In the genomic region with DNA sequence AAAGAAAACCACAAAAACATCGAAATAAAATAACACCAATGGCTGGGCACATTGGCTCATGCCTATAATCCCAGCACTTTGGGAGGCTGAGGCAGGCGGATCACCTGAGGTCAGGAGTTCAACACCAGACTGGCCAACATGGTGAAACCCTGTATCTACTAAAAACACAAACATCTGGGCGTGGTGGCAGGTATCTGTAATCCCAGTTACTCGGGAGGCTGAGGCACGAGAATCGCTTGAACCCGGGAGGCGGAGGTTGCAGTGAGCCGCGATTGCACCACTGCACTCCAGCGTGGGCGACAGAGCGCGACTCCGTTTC, we compare ENCODE assay signal across 11 cellular contexts. TPM values are rescaled to one million over a fixed set of nuclear protein-coding genes. Genes with fewer than 3 reads are reported as not detected.
"Had no signal": no experiment of that assay in that cellular context is flagged by ENCODE, and none has a peak within 500 bp of the region (broad histone marks: within the 10 kb centered on the region; RNA-seq: fewer than 3 reads in every experiment).

No MANE protein-coding gene starts in this region.

RNA-seq across cellular contexts. Expression of gene RNF223, which starts 16.4 kb away (rescaled TPM):
- total RNA-seq: activated naive CD4-positive, alpha-beta T cell treated with anti-CD3 and anti-CD28 coated beads, Interleukin-2, amount 50 U/mL, for 72 hours; endothelial cell of umbilical vein; fibroblast of villous mesenchyme; glomerular endothelial cell; left lobe of liver; lung microvascular endothelial cell; mononuclear cell; natural killer cell treated with Interleukin-12 subunit alpha and Interleukin-12 subunit beta and Interleukin-15 and Interleukin-18, amount 100 ng/mL, for 72 hours; osteoblast; psoas muscle; T-helper 2 cell treated with Interferon-gamma antibody and Interleukin-4, amounts not matched to agents 100 ng/mL and 5 ng/mL, for 36 hours had no signal
- polyA plus RNA-seq: endothelial cell of umbilical vein, psoas muscle had no signal

RNA-seq across cellular contexts. Expression of gene HES4, which starts 57.8 kb away (rescaled TPM):
- total RNA-seq: natural killer cell treated with Interleukin-12 subunit alpha and Interleukin-12 subunit beta and Interleukin-15 and Interleukin-18, amount 100 ng/mL, for 72 hours had no signal
